In the genomic region with DNA sequence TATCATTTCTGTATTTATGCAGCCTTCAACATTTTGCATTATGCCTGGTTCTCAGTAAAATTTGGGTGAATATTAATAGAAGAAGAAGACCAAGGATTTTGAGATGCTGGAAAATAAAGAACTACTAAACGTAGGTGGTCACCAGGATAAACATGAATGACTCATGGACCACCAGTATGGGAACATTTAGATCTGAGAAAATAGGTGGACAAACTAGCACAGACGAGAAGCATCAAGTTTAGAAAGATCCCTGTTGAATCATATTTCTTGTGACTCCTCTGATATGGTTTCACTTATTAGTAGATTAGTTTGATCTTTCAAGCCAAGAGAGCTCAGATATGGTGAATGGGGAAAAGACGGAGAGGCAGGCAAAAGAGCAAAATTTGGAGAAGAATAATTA, we compare ENCODE assay signal across 29 cellular contexts.
"Had no signal": no experiment of that assay in that cellular context is flagged by ENCODE, and none has a peak within 500 bp of the region (broad histone marks: within the 10 kb centered on the region; RNA-seq: fewer than 3 reads in every experiment).

No MANE protein-coding gene starts in this region.

- DNase-seq: activated B cell treated with CpG ODN at 0.5 μM for 24 hours; activated CD4-positive, alpha-beta T cell treated with anti-CD3 and anti-CD28 coated beads for 1 hour; activated CD4-positive, alpha-beta T cell treated with anti-CD3 and anti-CD28 coated beads, Interleukin-2, amount 10 ng/mL, durations not matched to agents 24 days and 14 days; activated CD4-positive, alpha-beta T cell treated with anti-CD3 and anti-CD28 coated beads, Interleukin-2, amount 50 U/mL, for 48 hours; activated CD8-positive, alpha-beta memory T cell treated with anti-CD3 and anti-CD28 coated beads, Interleukin-2, amount 10 ng/mL, durations not matched to agents 7 days and 5 days; activated effector memory CD4-positive, alpha-beta T cell treated with Interleukin-2 at 50 U/mL for 16 hours; activated naive CD4-positive, alpha-beta T cell; activated T-cell treated with anti-CD3 and anti-CD28 coated beads, Interleukin-2, amount 50 U/mL, for 24 hours; aorta; body of pancreas; KG1; MG63; NCI-H1105; NCI-H1436 treated with DMSO at 0.1 percent for 48 hours; NCI-H187; NCI-H2081; NCI-H510A treated with DMSO at 0.1 percent for 48 hours; NCI-H69; NK-92 treated with Interleukin-12 subunit alpha and Interleukin-12 subunit beta, amount 100 ng/mL, for 24 hours; Peyer's patch; Right ventricle myocardium superior; SJCRH30; SW 1271; T-helper 17 cell; T-helper 9 cell had no signal

- H3K4me3 Mint-ChIP-seq: activated B cell treated with CpG ODN at 0.5 μM for 24 hours; activated CD4-positive, alpha-beta T cell treated with anti-CD3 and anti-CD28 coated beads, Interleukin-2, amount 10 ng/mL, durations not matched to agents 24 days and 14 days; activated CD8-positive, alpha-beta memory T cell treated with anti-CD3 and anti-CD28 coated beads, Interleukin-2, amount 10 ng/mL, durations not matched to agents 7 days and 5 days; activated naive CD4-positive, alpha-beta T cell treated with anti-CD3 and anti-CD28 coated beads, Interleukin-2, amount 50 U/mL, for 24 hours; activated T-cell treated with anti-CD3 and anti-CD28 coated beads, Interleukin-2, amount 50 U/mL, for 24 hours; activated T-helper 1 cell treated with anti-CD3 and anti-CD28 coated beads, Interleukin-12 subunit alpha, Interleukin-12 subunit beta, Interleukin-2, Interleukin-4 antibody, amounts not matched to agents 30 ng/mL and 10 ng/mL and 1 ng/mL, durations not matched to agents 14 hours and 24 hours and 36 hours; T-helper 17 cell had no signal

- H3K27ac ChIP-seq: body of pancreas, Peyer's patch, RWPE1, SJCRH30 had no signal

- H3K9me3 ChIP-seq: body of pancreas, MG63, Peyer's patch, SJCRH30 had no signal

- ATAC-seq: activated CD8-positive, alpha-beta memory T cell treated with anti-CD3 and anti-CD28 coated beads, Interleukin-2, amount 10 ng/mL, durations not matched to agents 7 days and 5 days; body of pancreas; SK-N-SH treated with all-trans-retinoic acid at 6 μM for 48 hours; T-helper 17 cell had no signal

- H3K27ac Mint-ChIP-seq: activated B cell treated with CpG ODN at 0.5 μM for 24 hours; activated CD4-positive, alpha-beta T cell treated with anti-CD3 and anti-CD28 coated beads, Interleukin-2, amount 10 ng/mL, durations not matched to agents 24 days and 14 days; activated CD8-positive, alpha-beta memory T cell treated with anti-CD3 and anti-CD28 coated beads, Interleukin-2, amount 10 ng/mL, durations not matched to agents 7 days and 5 days; activated naive CD4-positive, alpha-beta T cell treated with anti-CD3 and anti-CD28 coated beads, Interleukin-2, amount 50 U/mL, for 24 hours; activated T-cell treated with anti-CD3 and anti-CD28 coated beads, Interleukin-2, amount 50 U/mL, for 24 hours; activated T-helper 1 cell treated with anti-CD3 and anti-CD28 coated beads, Interleukin-12 subunit alpha, Interleukin-12 subunit beta, Interleukin-2, Interleukin-4 antibody, amounts not matched to agents 30 ng/mL and 10 ng/mL and 1 ng/mL, durations not matched to agents 14 hours and 24 hours and 36 hours; T-helper 17 cell had no signal

- H3K4me1 Mint-ChIP-seq: activated B cell treated with CpG ODN at 0.5 μM for 24 hours had no signal

- H3K27me3 Mint-ChIP-seq: activated CD4-positive, alpha-beta T cell treated with anti-CD3 and anti-CD28 coated beads, Interleukin-2, amount 10 ng/mL, durations not matched to agents 24 days and 14 days; activated CD8-positive, alpha-beta memory T cell treated with anti-CD3 and anti-CD28 coated beads, Interleukin-2, amount 10 ng/mL, durations not matched to agents 7 days and 5 days; activated naive CD4-positive, alpha-beta T cell treated with anti-CD3 and anti-CD28 coated beads, Interleukin-2, amount 50 U/mL, for 24 hours; activated T-cell treated with anti-CD3 and anti-CD28 coated beads, Interleukin-2, amount 50 U/mL, for 24 hours; T-helper 17 cell had no signal

- H3K27me3 ChIP-seq: body of pancreas, MG63, Peyer's patch, SJCRH30 had no signal

- H3K9me3 Mint-ChIP-seq: activated B cell treated with CpG ODN at 0.5 μM for 24 hours; activated T-cell treated with anti-CD3 and anti-CD28 coated beads, Interleukin-2, amount 50 U/mL, for 24 hours had no signal

- H3K4me3 ChIP-seq: body of pancreas, MG63, Peyer's patch, SJCRH30 had no signal

- H3K4me1 ChIP-seq: body of pancreas, Peyer's patch, SJCRH30 had no signal

- H3K36me3 ChIP-seq: MG63, Peyer's patch, SJCRH30 had no signal

- H3K36me3 Mint-ChIP-seq: activated CD8-positive, alpha-beta memory T cell treated with anti-CD3 and anti-CD28 coated beads, Interleukin-2, amount 10 ng/mL, durations not matched to agents 7 days and 5 days; activated naive CD4-positive, alpha-beta T cell treated with anti-CD3 and anti-CD28 coated beads, Interleukin-2, amount 50 U/mL, for 24 hours had no signal
